18 cellular contexts compared by ENCODE assay signal in the genomic region with DNA sequence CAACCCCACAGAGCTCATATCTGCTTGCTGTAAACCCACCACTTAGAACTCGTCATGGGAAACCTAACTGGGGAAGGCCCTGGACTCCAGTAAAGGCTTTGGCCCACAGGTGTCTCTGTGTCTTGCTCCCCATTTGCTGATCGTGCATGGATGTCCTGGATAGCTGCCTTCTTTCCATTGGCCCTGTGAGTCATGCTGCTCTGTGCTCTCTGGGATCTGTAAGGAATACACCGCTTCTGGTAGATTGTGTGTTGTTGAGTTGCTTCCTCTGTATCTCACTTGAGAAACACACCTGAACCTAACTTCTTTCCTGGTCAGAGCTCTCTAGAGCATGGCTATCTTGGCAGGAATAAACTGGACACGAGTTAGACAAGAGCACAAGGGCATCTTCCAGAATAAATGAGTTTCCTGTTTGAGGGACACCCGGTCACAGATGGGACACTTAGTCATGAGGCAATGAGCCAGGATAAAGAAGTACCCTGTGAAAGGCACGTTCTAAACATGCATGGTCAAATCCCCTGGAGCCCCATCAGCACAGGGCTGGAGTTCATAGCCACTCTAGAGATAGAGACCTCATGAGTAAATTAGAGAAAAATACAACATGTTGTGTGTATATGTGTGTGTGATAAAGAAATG.
DNase-seq lines count a peak whose midpoint lies in the region; TF ChIP-seq lines count a peak whose summit lies in the region.
"Had no signal": no experiment of that assay in that cellular context is flagged by ENCODE, and none has a peak within 500 bp of the region (broad histone marks: within the 10 kb centered on the region; RNA-seq: fewer than 3 reads in every experiment).

No MANE protein-coding gene starts in this region.

- H3K36me3 ChIP-seq in trophoblast cell (ENCODE audit: control insufficient read depth in 1 of 2, insufficient read depth in 2 of 2, low read length in 2 of 2) (no peaks in the 10 kb centered on the region), hepatocyte (replicated peaks; ENCODE audit: insufficient read depth, low read depth) (no peaks in the 10 kb centered on the region), mesendoderm (ENCODE audit: control insufficient read depth, insufficient read depth, low read length) (no peaks in the 10 kb centered on the region)
- H3K36me3 ChIP-seq: BLaER1, right lobe of liver, uterus had no signal

- H3K79me2 ChIP-seq in trophoblast cell (ENCODE audit: control insufficient read depth, insufficient read depth, low read length, poor library complexity) (no peaks in the 10 kb centered on the region), hepatocyte (no peaks in the 10 kb centered on the region), mesendoderm (ENCODE audit: control insufficient read depth, insufficient read depth, low read length) (no peaks in the 10 kb centered on the region)

- no peak for TF ChIP-seq CTCF in fibroblast of mammary gland (conservative IDR thresholded peaks at IDR 0.05; ENCODE audit: control insufficient read depth, insufficient read depth, low read depth, low read length)
- no peak for TF ChIP-seq CTCF in hepatocyte (IDR thresholded peaks at IDR 0.05; ENCODE audit: poor library complexity)

- H3K14ac ChIP-seq in trophoblast cell (ENCODE audit: low read length) = no peak overlapping the region

- H3K4ac ChIP-seq in trophoblast cell (ENCODE audit: low read depth, low read length) (no peak overlapping the region), mesendoderm (ENCODE audit: low read depth, low read length) (no peak overlapping the region)

- H3K4me1 ChIP-seq in trophoblast cell (ENCODE audit: control insufficient read depth in 1 of 2, insufficient read depth in 2 of 2, low read length in 2 of 2) = no peaks in the 10 kb centered on the region
- peaks cover 20% of the 10 kb centered on the region for H3K4me1 ChIP-seq in hepatocyte (ENCODE audit: insufficient read depth)
- H3K4me1 ChIP-seq in mesendoderm (ENCODE audit: control insufficient read depth, low read depth, low read length) = no peaks in the 10 kb centered on the region

- peak; percentile 37 for DNase-seq in Daoy (ENCODE audit: low read depth)
- DNase-seq in M059J (ENCODE audit: low read depth) = peak; percentile 88
- DNase-seq in fibroblast of mammary gland (ENCODE audit: low read depth) = peak; percentile 41
- no peak for DNase-seq in trophoblast cell
- DNase-seq in hepatocyte (ENCODE audit: low spot score) = no peak
- DNase-seq in inferior parietal cortex (ENCODE audit: extremely low spot score) = no peak
- DNase-seq in mesendoderm = no peak
- no peak for DNase-seq in effector CD8-positive, alpha-beta T cell (lab: John Stamatoyannopoulos, UW)
- DNase-seq: activated CD4-positive, alpha-beta T cell treated with anti-CD3 and anti-CD28 coated beads, Interleukin-2, amount 10 ng/mL, durations not matched to agents 7 days and 5 days; activated T-cell treated with anti-CD3 and anti-CD28 coated beads, Interleukin-2, amount 50 U/mL, for 24 hours; DMS53; GOT3; left colon; NCI-H82; right lobe of liver; SIG-M5; uterus had no signal

- H2AFZ ChIP-seq in trophoblast cell (ENCODE audit: insufficient read depth, low read length, poor library complexity) (no peak overlapping the region), hepatocyte (no peak overlapping the region)

- no peak overlapping the region for H3K9ac ChIP-seq in trophoblast cell (ENCODE audit: low read length)
- H3K9ac ChIP-seq in mesendoderm (ENCODE audit: low read length) = no peak overlapping the region
- H3K9ac ChIP-seq: BLaER1 had no signal

- H4K20me1 ChIP-seq in hepatocyte (ENCODE audit: insufficient read depth, poor library complexity, severe bottlenecking) = no peaks in the 10 kb centered on the region
- H4K20me1 ChIP-seq: BLaER1 had no signal

- no peaks in the 10 kb centered on the region for H3K9me2 ChIP-seq in hepatocyte (replicated peaks; ENCODE audit: insufficient read depth)

- H4K91ac ChIP-seq in trophoblast cell (ENCODE audit: low read depth, low read length) = no peak overlapping the region

- H3K27me3 ChIP-seq in trophoblast cell (ENCODE audit: insufficient read depth, low read length) = no peaks in the 10 kb centered on the region
- no peaks in the 10 kb centered on the region for H3K27me3 ChIP-seq in hepatocyte
- no peaks in the 10 kb centered on the region for H3K27me3 ChIP-seq in mesendoderm (ENCODE audit: insufficient read depth, low read length, poor library complexity)
- H3K27me3 ChIP-seq: BLaER1, right lobe of liver, uterus had no signal

- H4K8ac ChIP-seq in trophoblast cell (ENCODE audit: low read depth, low read length) (no peak overlapping the region), mesendoderm (ENCODE audit: low read depth, low read length) (no peak overlapping the region)

- H2BK15ac ChIP-seq in mesendoderm (replicated peaks; ENCODE audit: low read depth) = no peak overlapping the region

- H4K5ac ChIP-seq in mesendoderm (ENCODE audit: low read length) = no peak overlapping the region

- H2BK120ac ChIP-seq in trophoblast cell (ENCODE audit: insufficient read depth, low read length, poor library complexity) (no peak overlapping the region), mesendoderm (ENCODE audit: low read depth, low read length) (no peak overlapping the region)

- H3K4me2 ChIP-seq in trophoblast cell (ENCODE audit: low read length) (no peak overlapping the region), hepatocyte (no peak overlapping the region), mesendoderm (ENCODE audit: low read length) (no peak overlapping the region)

- no peak overlapping the region for H2AK5ac ChIP-seq in trophoblast cell (ENCODE audit: low read length)
- no peak overlapping the region for H2AK5ac ChIP-seq in mesendoderm (ENCODE audit: low read length)

- H2BK12ac ChIP-seq in trophoblast cell (ENCODE audit: low read length) = peak overlapping the region; percentile 39

- WGBS in trophoblast cell (ENCODE audit: extremely low coverage, insufficient coverage, insufficient read length) = no CpG with 5 or more reads among the region's 6 CpGs
- 89% methylated on average over 6 of the region's 6 CpGs for WGBS in hepatocyte (ENCODE audit: low lambda C conversion rate, missing lambda C conversion rate)
- no CpG with 5 or more reads among the region's 6 CpGs for WGBS in mesendoderm (ENCODE audit: extremely low coverage, insufficient coverage, low lambda C conversion rate)

- H3K18ac ChIP-seq in trophoblast cell (ENCODE audit: low read length) = no peak overlapping the region
- H3K18ac ChIP-seq in mesendoderm (ENCODE audit: low read length) = no peak overlapping the region

- H3K56ac ChIP-seq in mesendoderm (ENCODE audit: low read length) = no peak overlapping the region

- H3K23ac ChIP-seq in trophoblast cell (ENCODE audit: low read length) (no peak overlapping the region), mesendoderm (ENCODE audit: low read length) (no peak overlapping the region)

- H3K27ac ChIP-seq in trophoblast cell (ENCODE audit: low read depth, low read length) (no peak overlapping the region), hepatocyte (no peak overlapping the region), mesendoderm (ENCODE audit: low read depth, low read length) (no peak overlapping the region)
- H3K27ac ChIP-seq: BLaER1, right lobe of liver had no signal

- H2BK5ac ChIP-seq in trophoblast cell (ENCODE audit: low read depth, low read length, poor library complexity) = no peak overlapping the region
- H2BK5ac ChIP-seq in mesendoderm (ENCODE audit: low read length) = no peak overlapping the region

- H3K9me3 ChIP-seq in trophoblast cell (ENCODE audit: insufficient read depth, low read depth, low read length) = peaks cover 2% of the 10 kb centered on the region
- H3K9me3 ChIP-seq in hepatocyte (ENCODE audit: low read depth) = no peaks in the 10 kb centered on the region
- H3K9me3 ChIP-seq: right lobe of liver, uterus had no signal

- H4K12ac ChIP-seq in trophoblast cell (ENCODE audit: low read depth, low read length) = no peak overlapping the region

- H3K79me1 ChIP-seq in trophoblast cell (ENCODE audit: low read length) = no peaks in the 10 kb centered on the region
- H3K79me1 ChIP-seq in mesendoderm (ENCODE audit: low read length) = no peaks in the 10 kb centered on the region

- H3K4me3 ChIP-seq in fibroblast of mammary gland (ENCODE audit: control insufficient read depth, low read depth, low read length) = no peak overlapping the region
- no peak overlapping the region for H3K4me3 ChIP-seq in trophoblast cell (ENCODE audit: low read depth, low read length)
- H3K4me3 ChIP-seq in hepatocyte = no peak overlapping the region
- H3K4me3 ChIP-seq in mesendoderm (ENCODE audit: low read length) = no peak overlapping the region
- H3K4me3 ChIP-seq: BLaER1, right lobe of liver, uterus had no signal

Comparison
In these comparisons a context has a peak if more than half of its experiments do, and no peak if none do; other contexts are left out.
1. DNase-seq: peak in Daoy (single experiment), M059J (single experiment) and fibroblast of mammary gland (single experiment); none in trophoblast cell (0 of 2), hepatocyte (single experiment), inferior parietal cortex (single experiment), mesendoderm (single experiment) and effector CD8-positive, alpha-beta T cell (single experiment).